In the genomic region with DNA sequence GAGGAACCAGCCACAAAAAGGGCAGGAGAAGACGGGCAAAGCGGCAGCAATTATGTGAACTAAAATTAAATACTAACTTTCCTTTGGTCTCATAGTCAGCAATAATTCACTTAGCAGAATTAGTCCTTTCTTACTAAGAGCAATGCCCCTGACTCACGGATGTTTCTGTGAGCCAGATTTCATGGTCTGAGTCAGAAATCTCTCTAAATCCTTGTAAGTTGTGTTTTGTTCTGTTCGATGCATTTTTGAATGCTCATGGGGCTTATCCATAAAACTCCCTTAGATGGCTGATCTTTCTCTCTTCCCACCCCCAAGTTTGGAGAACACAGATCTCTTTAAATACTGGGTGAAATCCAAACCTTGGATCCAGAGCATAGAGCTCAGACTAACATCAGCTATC, we compare ENCODE assay signal across 14 cellular contexts.
"Had no signal": no experiment of that assay in that cellular context is flagged by ENCODE, and none has a peak within 500 bp of the region (broad histone marks: within the 10 kb centered on the region; RNA-seq: fewer than 3 reads in every experiment).

No MANE protein-coding gene starts in this region.

- H3K27ac ChIP-seq: body of pancreas, coronary artery, upper lobe of right lung, WERI-Rb-1 had no signal

- H3K36me3 ChIP-seq: upper lobe of right lung, WERI-Rb-1 had no signal

- H3K4me1 ChIP-seq: body of pancreas, upper lobe of right lung had no signal

- ATAC-seq: activated CD4-positive, alpha-beta T cell treated with anti-CD3 and anti-CD28 coated beads for 36 hours; activated CD8-positive, alpha-beta T cell treated with anti-CD3 and anti-CD28 coated beads for 36 hours; activated naive CD8-positive, alpha-beta T cell treated with anti-CD3 and anti-CD28 coated beads, Interleukin-2, amount 50 U/mL, for 24 hours; body of pancreas; stimulated activated memory B cell treated with anti-CD40 and anti-IgM and Interleukin-4, amounts not matched to agents 10 μg/mL and 1 μg/mL and 100 μg/mL, for 72 hours; upper lobe of right lung had no signal

- DNase-seq: activated CD4-positive, alpha-beta T cell treated with anti-CD3 and anti-CD28 coated beads for 36 hours; activated CD8-positive, alpha-beta memory T cell treated with anti-CD3 and anti-CD28 coated beads, Interleukin-2, amount 50 U/mL, for 4 hours; activated CD8-positive, alpha-beta T cell treated with anti-CD3 and anti-CD28 coated beads for 36 hours; activated naive CD4-positive, alpha-beta T cell; activated naive CD8-positive, alpha-beta T cell treated with anti-CD3 and anti-CD28 coated beads, Interleukin-2, amount 50 U/mL, for 24 hours; body of pancreas; central memory CD4-positive, alpha-beta T cell; effector CD4-positive, alpha-beta T cell; retina; substantia nigra; upper lobe of right lung; WERI-Rb-1 had no signal

- H3K27me3 ChIP-seq: body of pancreas, upper lobe of right lung had no signal

- H3K9me3 ChIP-seq: body of pancreas, upper lobe of right lung had no signal

- H3K4me3 ChIP-seq: body of pancreas, coronary artery, upper lobe of right lung had no signal
